17 cellular contexts compared by ENCODE assay signal in the genomic region with DNA sequence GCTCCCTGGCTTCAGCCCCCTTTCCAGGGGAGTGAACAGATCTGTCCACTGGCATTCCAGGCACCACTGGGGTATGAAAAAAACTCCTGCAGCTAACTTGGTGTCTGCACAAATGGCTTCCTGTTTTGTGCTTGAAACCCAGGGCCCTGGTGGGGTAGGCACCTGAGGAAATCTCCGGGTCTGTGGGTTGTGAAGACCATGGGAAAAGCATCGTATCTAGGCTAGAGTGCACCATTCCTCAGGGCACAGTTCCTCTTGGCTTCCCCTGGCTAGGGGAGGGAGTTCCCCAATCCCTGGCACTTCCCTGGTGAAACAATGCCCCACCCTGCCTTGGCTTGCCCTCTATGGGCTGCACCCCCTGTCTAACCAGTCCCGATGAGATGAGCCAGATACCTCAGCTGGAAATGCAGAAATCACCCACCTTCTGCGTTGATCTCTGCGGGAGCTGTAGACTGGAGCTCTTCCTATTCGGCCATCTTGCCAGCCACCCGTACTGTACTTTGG. TPM values are rescaled to one million over a fixed set of nuclear protein-coding genes. Genes with fewer than 3 reads are reported as not detected.
"Had no signal": no experiment of that assay in that cellular context is flagged by ENCODE, and none has a peak within 500 bp of the region (broad histone marks: within the 10 kb centered on the region; RNA-seq: fewer than 3 reads in every experiment).

No MANE protein-coding gene starts in this region.

- H3K4me3 Mint-ChIP-seq: activated naive CD8-positive, alpha-beta T cell; naive thymus-derived CD4-positive, alpha-beta T cell; T-helper 2 cell treated with Interferon-gamma antibody and Interleukin-4, amounts not matched to agents 5 μg/mL and 100 μg/mL, for 36 hours had no signal

- H3K27ac ChIP-seq: dorsolateral prefrontal cortex, neutrophil, parathyroid adenoma, sigmoid colon, spleen, stomach, thoracic aorta had no signal

- H3K4me1 Mint-ChIP-seq: naive thymus-derived CD4-positive, alpha-beta T cell had no signal

- H3K4me1 ChIP-seq: parathyroid adenoma, sigmoid colon, spleen, stomach had no signal

- H3K4me3 ChIP-seq: dorsolateral prefrontal cortex, mucosa of descending colon, sigmoid colon, spleen, stomach, thoracic aorta had no signal

- H3K36me3 ChIP-seq: neutrophil, sigmoid colon, thoracic aorta had no signal

- H2AFZ ChIP-seq: parathyroid adenoma had no signal

- DNase-seq: activated CD4-positive, alpha-beta T cell treated with anti-CD3 and anti-CD28 coated beads, Interleukin-2, amount 50 U/mL, for 1 hour; activated CD8-positive, alpha-beta memory T cell treated with anti-CD3 and anti-CD28 coated beads for 24 hours; activated gamma-delta T cell treated with Interleukin-2 at 50 U/mL for 16 hours; amniotic stem cell; dorsolateral prefrontal cortex; foreskin melanocyte; mammary epithelial cell; mucosa of descending colon; naive thymus-derived CD4-positive, alpha-beta T cell; sigmoid colon; spleen; stomach had no signal

- H3K27me3 Mint-ChIP-seq: activated naive CD8-positive, alpha-beta T cell had no signal

- H3K27me3 ChIP-seq: dorsolateral prefrontal cortex, neutrophil, sigmoid colon, spleen, stomach had no signal

- H3K9me3 ChIP-seq: mucosa of descending colon, neutrophil, thoracic aorta had no signal

- H3K36me3 Mint-ChIP-seq: activated naive CD8-positive, alpha-beta T cell had no signal

- H3K79me2 ChIP-seq: parathyroid adenoma had no signal

- ATAC-seq: mucosa of descending colon; naive thymus-derived CD4-positive, alpha-beta T cell had no signal

- H3K27ac Mint-ChIP-seq: activated naive CD8-positive, alpha-beta T cell; naive thymus-derived CD4-positive, alpha-beta T cell; T-helper 2 cell treated with Interferon-gamma antibody and Interleukin-4, amounts not matched to agents 5 μg/mL and 100 μg/mL, for 36 hours had no signal

- H3K9ac ChIP-seq: parathyroid adenoma had no signal

RNA-seq across cellular contexts. Expression of a gene that starts 34.1 kb away (rescaled TPM):
- polyA plus RNA-seq: naive thymus-derived CD4-positive, alpha-beta T cell had no signal
